Comparison of ENCODE assay signal across 1 cellular context in the genomic region with DNA sequence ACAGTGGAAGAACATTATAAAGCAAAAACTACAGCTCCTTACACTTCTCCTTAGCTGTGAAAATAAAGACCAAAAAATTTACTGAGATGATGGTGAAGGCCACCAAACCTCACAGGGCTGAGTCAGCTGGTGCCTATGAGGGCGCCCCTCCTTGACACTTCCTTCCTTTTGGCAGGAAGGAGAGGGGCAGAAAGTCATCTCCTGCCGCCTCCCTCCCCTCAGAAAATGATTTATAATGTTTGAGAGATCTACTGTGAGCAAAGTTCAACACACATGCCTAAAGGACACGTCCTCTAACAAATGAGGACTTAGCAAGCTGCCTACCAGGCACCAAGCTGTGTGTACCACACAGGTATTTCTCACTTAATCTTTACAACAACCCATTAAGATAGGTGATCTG.
TF ChIP-seq lines count a peak whose summit lies in the region.

No MANE protein-coding gene starts in this region.

TF ChIP-seq in SK-N-SH treated with all-trans-retinoic acid at 6 μM for 48 hours, 23 proteins besides CTCF, POLR2A, EP300 and RAD21 (continued from another document):
- TF ChIP-seq CSDC2 (CRISPR knock-in tag; IDR thresholded peaks at IDR 0.05) (no peak), ZFP3 (CRISPR knock-in tag; IDR thresholded peaks at IDR 0.05) (no peak), ZC3H10 (CRISPR knock-in tag; IDR thresholded peaks at IDR 0.05) (no peak)
- TF ChIP-seq, protein P1, sequence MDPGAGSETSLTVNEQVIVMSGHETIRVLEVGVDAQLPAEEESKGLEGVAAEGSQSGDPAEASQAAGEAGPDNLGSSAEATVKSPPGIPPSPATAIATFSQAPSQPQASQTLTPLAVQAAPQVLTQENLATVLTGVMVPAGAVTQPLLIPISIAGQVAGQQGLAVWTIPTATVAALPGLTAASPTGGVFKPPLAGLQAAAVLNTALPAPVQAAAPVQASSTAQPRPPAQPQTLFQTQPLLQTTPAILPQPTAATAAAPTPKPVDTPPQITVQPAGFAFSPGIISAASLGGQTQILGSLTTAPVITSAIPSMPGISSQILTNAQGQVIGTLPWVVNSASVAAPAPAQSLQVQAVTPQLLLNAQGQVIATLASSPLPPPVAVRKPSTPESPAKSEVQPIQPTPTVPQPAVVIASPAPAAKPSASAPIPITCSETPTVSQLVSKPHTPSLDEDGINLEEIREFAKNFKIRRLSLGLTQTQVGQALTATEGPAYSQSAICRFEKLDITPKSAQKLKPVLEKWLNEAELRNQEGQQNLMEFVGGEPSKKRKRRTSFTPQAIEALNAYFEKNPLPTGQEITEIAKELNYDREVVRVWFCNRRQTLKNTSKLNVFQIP (CRISPR knock-in tag; IDR thresholded peaks at IDR 0.05; ENCODE audit: borderline replicate concordance, low read depth): no peak
